ENCODE assay signal across 8 cellular contexts in genomic region chr15:59885832-59886231, GRCh38.
DNase-seq lines count a peak whose midpoint lies in the region.

No MANE protein-coding gene starts in this region.

- DNase-seq in COLO668 (lab: John Stamatoyannopoulos, UW; ENCODE audit: unreplicated experiment) (peak; percentile 40), NCI-H1105 treated with DMSO at 0.1 percent for 48 hours (lab: John Stamatoyannopoulos, UW) (peak; percentile 100), NCI-H82 (lab: John Stamatoyannopoulos, UW) (peak; percentile 98), foreskin melanocyte (peak; percentile 43), KBM-7 (no peak), 8988T (no peak)
- no peak for DNase-seq in activated CD4-positive, CD25-positive, alpha-beta regulatory T cell treated with anti-CD3 and anti-CD28 coated beads, Interleukin-2, amount 50 U/mL, for 72 hours
- DNase-seq in stimulated activated CD4-positive, alpha-beta T cell treated with anti-CD3 and anti-CD28 coated beads, Interleukin-2, amount 100 ng/mL, for 48 hours: no peak

- in situ Hi-C loops in KBM-7 (cut with MboI; ENCODE audit: low pct_unique_long_range_greater_than_20kb, low sequenced_read_pairs): no loop called here

Comparison
In these comparisons a context has a peak if more than half of its experiments do, and no peak if none do; other contexts are left out.
1. DNase-seq: peak in COLO668 (single experiment), NCI-H1105 treated with DMSO at 0.1 percent for 48 hours (single experiment), NCI-H82 (single experiment) and foreskin melanocyte (single experiment); none in activated CD4-positive, CD25-positive, alpha-beta regulatory T cell treated with anti-CD3 and anti-CD28 coated beads, Interleukin-2, amount 50 U/mL, for 72 hours (single experiment), KBM-7 (single experiment), stimulated activated CD4-positive, alpha-beta T cell treated with anti-CD3 and anti-CD28 coated beads, Interleukin-2, amount 100 ng/mL, for 48 hours (0 of 2) and 8988T (single experiment).